13 cellular contexts compared by ENCODE assay signal in the genomic region with DNA sequence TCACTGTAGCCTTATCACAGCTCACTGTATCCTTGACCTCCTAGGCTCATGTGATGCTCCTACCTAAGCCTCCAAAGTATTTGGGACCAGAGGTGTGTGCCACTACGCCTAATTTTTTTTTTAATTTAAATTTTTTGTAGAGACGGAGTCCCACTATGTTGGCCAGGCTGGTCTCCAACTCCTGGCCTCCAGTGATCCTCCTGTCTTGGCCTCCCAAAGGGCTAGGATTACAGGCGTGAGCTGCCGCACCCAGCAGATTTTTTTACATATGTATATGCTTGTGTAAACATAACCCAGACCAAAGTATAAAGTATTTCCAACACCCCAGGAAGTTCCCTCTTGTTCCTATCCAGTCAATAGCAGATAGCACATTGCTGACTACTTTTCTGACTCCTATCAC. TPM values are rescaled to one million over a fixed set of nuclear protein-coding genes. Genes with fewer than 3 reads are reported as not detected.
DNase-seq lines count a peak whose midpoint lies in the region; ATAC-seq and TF ChIP-seq lines count a peak whose summit lies in the region.
"Had no signal": no experiment of that assay in that cellular context is flagged by ENCODE, and none has a peak within 500 bp of the region (broad histone marks: within the 10 kb centered on the region; RNA-seq: fewer than 3 reads in every experiment).

No MANE protein-coding gene starts in this region.

- TF ChIP-seq CTCF in RWPE2 (IDR thresholded peaks at IDR 0.05; ENCODE audit: poor library complexity, severe bottlenecking) (no peak), endothelial cell (IDR thresholded peaks at IDR 0.05; ENCODE audit: unreplicated experiment) (no peak)

- H3K4me1 Mint-ChIP-seq in activated naive CD4-positive, alpha-beta T cell treated with anti-CD3 and anti-CD28 coated beads, Interleukin-2, amount 50 U/mL, for 24 hours, result peaks cover 15% of the 10 kb centered on the region
- H3K4me1 Mint-ChIP-seq in endothelial cell (ENCODE audit: unreplicated experiment), result peaks cover 25% of the 10 kb centered on the region
- peaks cover 14 to 22% of the 10 kb centered on the region in 2 donors for H3K4me1 Mint-ChIP-seq in stimulated activated naive B cell treated with anti-CD40 and anti-IgM and Interleukin-4, amounts not matched to agents 10 μg/mL and 1 μg/mL and 100 μg/mL, for 72 hours

- peaks cover 20% of the 10 kb centered on the region for H3K36me3 ChIP-seq in RWPE2 (ENCODE audit: low read depth)

- H3K9me3 ChIP-seq in RWPE2 (ENCODE audit: severe bottlenecking), result no peaks in the 10 kb centered on the region

- H3K27ac ChIP-seq in RWPE2 (ENCODE audit: poor library complexity, severe bottlenecking), result peak overlapping the region; percentile 84

- H3K27me3 ChIP-seq in RWPE2 (ENCODE audit: insufficient read depth, poor library complexity, severe bottlenecking), result no peaks in the 10 kb centered on the region
- H3K27me3 ChIP-seq: dorsolateral prefrontal cortex had no signal

- DNase-seq in activated naive CD4-positive, alpha-beta T cell treated with Interleukin-2 at 50 U/mL for 16 hours, result no peak
- no peak for DNase-seq in RWPE2 (ENCODE audit: low spot score)
- no peak for DNase-seq in endothelial cell (ENCODE audit: low spot score)
- no peak for DNase-seq in stimulated activated naive B cell treated with anti-CD40 and anti-IgM and Interleukin-4, amounts not matched to agents 10 μg/mL and 1 μg/mL and 100 μg/mL, for 72 hours
- no peak for DNase-seq in globus pallidus (ENCODE audit: low spot score)
- no peak for DNase-seq in activated effector memory CD4-positive, alpha-beta T cell treated with Interleukin-2 at 50 U/mL for 16 hours
- DNase-seq: dorsolateral prefrontal cortex, kidney glomerular epithelial cell, NCI-H1436, NCI-H524 had no signal

- H3K4me3 Mint-ChIP-seq in activated naive CD4-positive, alpha-beta T cell treated with anti-CD3 and anti-CD28 coated beads, Interleukin-2, amount 50 U/mL, for 24 hours, result peak overlapping the region; percentile 90
- H3K4me3 Mint-ChIP-seq in endothelial cell (ENCODE audit: unreplicated experiment), result peak overlapping the region; percentile 42
- H3K4me3 Mint-ChIP-seq in stimulated activated naive B cell treated with anti-CD40 and anti-IgM and Interleukin-4, amounts not matched to agents 10 μg/mL and 1 μg/mL and 100 μg/mL, for 72 hours, result peak overlapping the region; percentile 87 to 89

- no peak for ATAC-seq in RWPE2 (ENCODE audit: low read depth)
- ATAC-seq in stimulated activated naive B cell treated with anti-CD40 and anti-IgM and Interleukin-4, amounts not matched to agents 10 μg/mL and 1 μg/mL and 100 μg/mL, for 72 hours (replicated peaks), result no peak
- no peak for ATAC-seq in HG03432 (IDR thresholded peaks at IDR 0.05; ENCODE audit: unreplicated experiment)
- ATAC-seq: activated CD4-positive, CD25-positive, alpha-beta regulatory T cell treated with anti-CD3 and anti-CD28 coated beads, Interleukin-2, amount 50 U/mL, for 24 hours had no signal

- no peak overlapping the region for H3K4me3 ChIP-seq in RWPE2 (ENCODE audit: severe bottlenecking)

- H3K9me3 Mint-ChIP-seq in activated naive CD4-positive, alpha-beta T cell treated with anti-CD3 and anti-CD28 coated beads, Interleukin-2, amount 50 U/mL, for 24 hours, result no peaks in the 10 kb centered on the region
- no peaks in the 10 kb centered on the region for H3K9me3 Mint-ChIP-seq in endothelial cell (ENCODE audit: unreplicated experiment)
- no peaks in the 10 kb centered on the region for H3K9me3 Mint-ChIP-seq in stimulated activated naive B cell treated with anti-CD40 and anti-IgM and Interleukin-4, amounts not matched to agents 10 μg/mL and 1 μg/mL and 100 μg/mL, for 72 hours

- no peak overlapping the region for H3K27ac Mint-ChIP-seq in activated naive CD4-positive, alpha-beta T cell treated with anti-CD3 and anti-CD28 coated beads, Interleukin-2, amount 50 U/mL, for 24 hours
- H3K27ac Mint-ChIP-seq in endothelial cell (ENCODE audit: unreplicated experiment), result peak overlapping the region; percentile 36
- peak overlapping the region; percentile 69 for H3K27ac Mint-ChIP-seq in stimulated activated naive B cell treated with anti-CD40 and anti-IgM and Interleukin-4, amounts not matched to agents 10 μg/mL and 1 μg/mL and 100 μg/mL, for 72 hours

- H3K36me3 Mint-ChIP-seq in activated naive CD4-positive, alpha-beta T cell treated with anti-CD3 and anti-CD28 coated beads, Interleukin-2, amount 50 U/mL, for 24 hours, result peaks cover 2% of the 10 kb centered on the region
- no peaks in the 10 kb centered on the region for H3K36me3 Mint-ChIP-seq in endothelial cell (ENCODE audit: low read depth, unreplicated experiment)
- peaks cover 14 to 17% of the 10 kb centered on the region in 2 donors for H3K36me3 Mint-ChIP-seq in stimulated activated naive B cell treated with anti-CD40 and anti-IgM and Interleukin-4, amounts not matched to agents 10 μg/mL and 1 μg/mL and 100 μg/mL, for 72 hours

- H3K4me1 ChIP-seq in RWPE2 (ENCODE audit: insufficient read depth, poor library complexity, severe bottlenecking), result peaks cover 8% of the 10 kb centered on the region

- H3K27me3 Mint-ChIP-seq in activated naive CD4-positive, alpha-beta T cell treated with anti-CD3 and anti-CD28 coated beads, Interleukin-2, amount 50 U/mL, for 24 hours, result no peaks in the 10 kb centered on the region
- peaks cover 10% of the 10 kb centered on the region for H3K27me3 Mint-ChIP-seq in endothelial cell (ENCODE audit: unreplicated experiment)
- H3K27me3 Mint-ChIP-seq in stimulated activated naive B cell treated with anti-CD40 and anti-IgM and Interleukin-4, amounts not matched to agents 10 μg/mL and 1 μg/mL and 100 μg/mL, for 72 hours, result no peaks in the 10 kb centered on the region

RNA-seq across cellular contexts. Expression of a gene that starts 1.7 kb away (rescaled TPM):
- total RNA-seq in endothelial cell (ENCODE audit: unreplicated experiment), result 31.5 TPM

RNA-seq across cellular contexts. Expression of a gene that starts 5.7 kb away (rescaled TPM):
- total RNA-seq in endothelial cell (ENCODE audit: unreplicated experiment), result 21.1 TPM

RNA-seq across cellular contexts. Expression of a gene that starts 7.1 kb away (rescaled TPM):
- 35.9 TPM for total RNA-seq in endothelial cell (ENCODE audit: unreplicated experiment)

RNA-seq across cellular contexts. Expression of a gene that starts 11.1 kb away (rescaled TPM):
- total RNA-seq in endothelial cell (ENCODE audit: unreplicated experiment), result 35.4 TPM

RNA-seq across cellular contexts. Expression of a gene that starts 19.9 kb away (rescaled TPM):
- total RNA-seq in endothelial cell (ENCODE audit: unreplicated experiment), result 1.0 TPM
